Comparison of ENCODE assay signal across 4 cellular contexts in genomic region chr6:29165571-29165970, GRCh38. TPM values are rescaled to one million over a fixed set of nuclear protein-coding genes. Genes with fewer than 3 reads are reported as not detected.
"Had no signal": no experiment of that assay in that cellular context is flagged by ENCODE, and none has a peak within 500 bp of the region (broad histone marks: within the 10 kb centered on the region; RNA-seq: fewer than 3 reads in every experiment).

No MANE protein-coding gene starts in this region.

RNA-seq across cellular contexts. Expression of gene OR2J2, which starts 5.1 kb away (rescaled TPM):
- total RNA-seq: LHCN-M2, M059J, MCF 10A, NCI-H460 had no signal

RNA-seq across cellular contexts. Expression of gene OR2J3, which starts 57.7 kb away (rescaled TPM):
- total RNA-seq: LHCN-M2, M059J, MCF 10A, NCI-H460 had no signal
